ENCODE assay signal across 9 cellular contexts in genomic region chr19:15433519-15434069, GRCh38. TPM values are rescaled to one million over a fixed set of nuclear protein-coding genes. Genes with fewer than 3 reads are reported as not detected.
DNase-seq lines count a peak whose midpoint lies in the region; ATAC-seq and TF ChIP-seq lines count a peak whose summit lies in the region.
"Had no signal": no experiment of that assay in that cellular context is flagged by ENCODE, and none has a peak within 500 bp of the region (broad histone marks: within the 10 kb centered on the region; RNA-seq: fewer than 3 reads in every experiment).

No MANE protein-coding gene starts in this region.

- H3K9me2 ChIP-seq in SK-N-SH: no peaks in the 10 kb centered on the region

- TF ChIP-seq RAD21 in SK-N-SH (IDR thresholded peaks at IDR 0.05; ENCODE audit: low read length): no peak

- H3K79me2 ChIP-seq in SK-N-SH (ENCODE audit: insufficient read depth): peaks cover 36% of the 10 kb centered on the region

- H3K27me3 ChIP-seq in SK-N-SH (ENCODE audit: insufficient read depth) (no peaks in the 10 kb centered on the region), iPS-15b (ENCODE audit: control insufficient read depth, insufficient read depth, low read length) (no peaks in the 10 kb centered on the region)

- DNase-seq in SK-N-SH (no peak), DMS 273 treated with DMSO at 0.1 percent for 48 hours (lab: John Stamatoyannopoulos, UW) (no peak)
- no peak for DNase-seq in activated T-helper 1 cell treated with anti-CD3 and anti-CD28 coated beads, Interleukin-12 subunit alpha, Interleukin-12 subunit beta, Interleukin-2, Interleukin-4 antibody, amounts not matched to agents 30 ng/mL and 10 ng/mL and 1 ng/mL, durations not matched to agents 14 hours and 24 hours and 36 hours (ENCODE audit: low spot score)
- DNase-seq in stimulated activated naive CD8-positive, alpha-beta T cell treated with anti-CD3 and anti-CD28 coated beads, Interleukin-15, amount 100 ng/mL, for 72 hours: no peak
- DNase-seq in stimulated activated CD8-positive, alpha-beta memory T cell treated with anti-CD3 and anti-CD28 coated beads, Interleukin-4, amount 100 ng/mL, for 48 hours: no peak

- peak overlapping the region; percentile 100 for H2AFZ ChIP-seq in SK-N-SH (ENCODE audit: low read depth)

- peak overlapping the region; percentile 88 for H3K27ac Mint-ChIP-seq in activated T-helper 1 cell treated with anti-CD3 and anti-CD28 coated beads, Interleukin-12 subunit alpha, Interleukin-12 subunit beta, Interleukin-2, Interleukin-4 antibody, amounts not matched to agents 30 ng/mL and 10 ng/mL and 1 ng/mL, durations not matched to agents 14 hours and 24 hours and 36 hours
- peak overlapping the region; percentile 84 to 97 for H3K27ac Mint-ChIP-seq in stimulated activated naive CD8-positive, alpha-beta T cell treated with anti-CD3 and anti-CD28 coated beads, Interleukin-15, amount 100 ng/mL, for 72 hours

- H3K4me3 Mint-ChIP-seq in activated T-helper 1 cell treated with anti-CD3 and anti-CD28 coated beads, Interleukin-12 subunit alpha, Interleukin-12 subunit beta, Interleukin-2, Interleukin-4 antibody, amounts not matched to agents 30 ng/mL and 10 ng/mL and 1 ng/mL, durations not matched to agents 14 hours and 24 hours and 36 hours: peak overlapping the region; percentile 91
- H3K4me3 Mint-ChIP-seq in stimulated activated naive CD8-positive, alpha-beta T cell treated with anti-CD3 and anti-CD28 coated beads, Interleukin-15, amount 100 ng/mL, for 72 hours: peak overlapping the region; percentile 92 to 97

- no peak for TF ChIP-seq EP300 in SK-N-SH (IDR thresholded peaks at IDR 0.05; ENCODE audit: borderline replicate concordance in 1 of 2, low read depth in 1 of 2, low read length in 1 of 2)

- H3F3A ChIP-seq in SK-N-SH (replicated peaks; ENCODE audit: insufficient read depth): no peaks in the 10 kb centered on the region

- peaks cover 0 to 13% of the 10 kb centered on the region in 2 experiments for H3K36me3 ChIP-seq in SK-N-SH (replicated peaks in 1 of 2; ENCODE audit: control insufficient read depth in 1 of 2, insufficient read depth in 2 of 2, low read length in 1 of 2)
- peaks cover 3% of the 10 kb centered on the region for H3K36me3 ChIP-seq in iPS-15b (ENCODE audit: control insufficient read depth, insufficient read depth, low read length)

- H3K27me3 Mint-ChIP-seq in activated T-helper 1 cell treated with anti-CD3 and anti-CD28 coated beads, Interleukin-12 subunit alpha, Interleukin-12 subunit beta, Interleukin-2, Interleukin-4 antibody, amounts not matched to agents 30 ng/mL and 10 ng/mL and 1 ng/mL, durations not matched to agents 14 hours and 24 hours and 36 hours (ENCODE audit: insufficient read depth): no peaks in the 10 kb centered on the region
- no peaks in the 10 kb centered on the region for H3K27me3 Mint-ChIP-seq in stimulated activated naive CD8-positive, alpha-beta T cell treated with anti-CD3 and anti-CD28 coated beads, Interleukin-15, amount 100 ng/mL, for 72 hours

- 77% methylated on average over 8 of the region's 8 CpGs for WGBS in SK-N-SH (ENCODE audit: low lambda C conversion rate)

- H3K4me1 ChIP-seq in SK-N-SH (ENCODE audit: control insufficient read depth in 1 of 2, insufficient read depth in 2 of 2, low read depth in 1 of 2, low read length in 1 of 2) (peaks cover 5 to 24% of the 10 kb centered on the region in 2 experiments; a peak in 2 of 4 replicates), iPS-15b (ENCODE audit: control insufficient read depth, insufficient read depth, low read length) (peaks cover 5% of the 10 kb centered on the region)

- H3K9me3 ChIP-seq in SK-N-SH: no peaks in the 10 kb centered on the region
- H3K9me3 ChIP-seq in iPS-15b (ENCODE audit: control insufficient read depth, insufficient read depth, low read length): no peaks in the 10 kb centered on the region

- no peaks in the 10 kb centered on the region for H3K9me3 Mint-ChIP-seq in activated T-helper 1 cell treated with anti-CD3 and anti-CD28 coated beads, Interleukin-12 subunit alpha, Interleukin-12 subunit beta, Interleukin-2, Interleukin-4 antibody, amounts not matched to agents 30 ng/mL and 10 ng/mL and 1 ng/mL, durations not matched to agents 14 hours and 24 hours and 36 hours
- H3K9me3 Mint-ChIP-seq in stimulated activated naive CD8-positive, alpha-beta T cell treated with anti-CD3 and anti-CD28 coated beads, Interleukin-15, amount 100 ng/mL, for 72 hours: no peaks in the 10 kb centered on the region

- H4K20me1 ChIP-seq in SK-N-SH (ENCODE audit: insufficient read depth): peaks cover 17% of the 10 kb centered on the region; the same call in 1 of the 2 replicates

- H3K9ac ChIP-seq in SK-N-SH: peak overlapping the region; percentile 81; the same call in 1 of the 2 replicates
- no peak overlapping the region for H3K9ac ChIP-seq in iPS-15b (ENCODE audit: low read depth, low read length)

- CTCF ChIA-PET in SK-N-SH (lab: Yijun Ruan, JAX): interaction anchor here (1.4 to 2.6 kb wide), 3 partner anchors 13 to 19 kb away, joined by 3 to 11 read pairs (median 7); partner anchors contain the start of gene AKAP8L

- peaks cover 8% of the 10 kb centered on the region for H3K36me3 Mint-ChIP-seq in activated T-helper 1 cell treated with anti-CD3 and anti-CD28 coated beads, Interleukin-12 subunit alpha, Interleukin-12 subunit beta, Interleukin-2, Interleukin-4 antibody, amounts not matched to agents 30 ng/mL and 10 ng/mL and 1 ng/mL, durations not matched to agents 14 hours and 24 hours and 36 hours (ENCODE audit: low read depth)

- H3K4me3 ChIP-seq in SK-N-SH (ENCODE audit: low read depth in 2 of 2, low read length in 1 of 2): peak overlapping the region; percentile 63 to 87
- H3K4me3 ChIP-seq in iPS-15b (ENCODE audit: low read depth, low read length): peak overlapping the region; percentile 90

- no peak for TF ChIP-seq CTCF in SK-N-SH (IDR thresholded peaks at IDR 0.05)

- POLR2A ChIA-PET in SK-N-SH (lab: Yijun Ruan, JAX): interaction anchor here (0.7 to 1.6 kb wide), 4 partner anchors 12 to 1120 kb away, joined by 3 to 12 read pairs (median 6); partner anchors contain the start of gene AKAP8L

- H3K27ac ChIP-seq in SK-N-SH (ENCODE audit: low read depth in 2 of 2, low read length in 1 of 2): peak overlapping the region; percentile 80 to 88; a peak in 3 of 4 replicates

- peaks cover 31% of the 10 kb centered on the region for H3K4me1 Mint-ChIP-seq in activated T-helper 1 cell treated with anti-CD3 and anti-CD28 coated beads, Interleukin-12 subunit alpha, Interleukin-12 subunit beta, Interleukin-2, Interleukin-4 antibody, amounts not matched to agents 30 ng/mL and 10 ng/mL and 1 ng/mL, durations not matched to agents 14 hours and 24 hours and 36 hours (ENCODE audit: low read depth)
- peaks cover 37% of the 10 kb centered on the region for H3K4me1 Mint-ChIP-seq in stimulated activated naive CD8-positive, alpha-beta T cell treated with anti-CD3 and anti-CD28 coated beads, Interleukin-15, amount 100 ng/mL, for 72 hours

- H3K4me2 ChIP-seq in SK-N-SH: peak overlapping the region; percentile 94

- intact Hi-C loops in activated T-helper 1 cell treated with anti-CD3 and anti-CD28 coated beads, Interleukin-12 subunit alpha, Interleukin-12 subunit beta, Interleukin-2, Interleukin-4 antibody, amounts not matched to agents 30 ng/mL and 10 ng/mL and 1 ng/mL, durations not matched to agents 14 hours and 24 hours and 36 hours (cut with micrococcal nuclease): loop anchor here (1.0 kb wide), 2 partner anchors 16 to 34 kb away; partner anchors contain the start of gene WIZ

- no peak for ATAC-seq in SK-N-SH treated with all-trans-retinoic acid at 6 μM for 48 hours
- no peak for ATAC-seq in stimulated activated naive CD8-positive, alpha-beta T cell treated with anti-CD3 and anti-CD28 coated beads, Interleukin-15, amount 100 ng/mL, for 72 hours
- no peak for ATAC-seq in HG03565 (IDR thresholded peaks at IDR 0.05; ENCODE audit: unreplicated experiment)

TF ChIP-seq in SK-N-SH, 30 proteins besides CTCF, POLR2A, EP300 and RAD21:
- no peak for TF ChIP-seq GABPA (IDR thresholded peaks at IDR 0.05; ENCODE audit: low read depth)

RNA-seq across cellular contexts. Expression of gene AKAP8L, which starts 14.8 kb away (rescaled TPM):
- polyA plus RNA-seq in SK-N-SH (2012; rRNA removed): 44.7 and 46.1 TPM in 2 replicates
- polyA plus RNA-seq in SK-N-SH (2012; cell fraction: cytosol; rRNA removed): 17.5 and 18.8 TPM in 2 replicates
- 219 and 280 TPM in 2 replicates for polyA plus RNA-seq in SK-N-SH (2012; cell fraction: nucleus; rRNA removed)
- total RNA-seq in activated T-helper 1 cell treated with anti-CD3 and anti-CD28 coated beads, Interleukin-12 subunit alpha, Interleukin-12 subunit beta, Interleukin-2, Interleukin-4 antibody, amounts not matched to agents 30 ng/mL and 10 ng/mL and 1 ng/mL, durations not matched to agents 14 hours and 24 hours and 36 hours: 73.8 and 77.9 TPM in 2 replicates

RNA-seq across cellular contexts. Expression of gene WIZ, which starts 16.2 kb away (rescaled TPM):
- 9.9 and 15.5 TPM in 2 replicates for polyA plus RNA-seq in SK-N-SH (2012; rRNA removed)
- 7.7 and 13.6 TPM in 2 replicates for polyA plus RNA-seq in SK-N-SH (2012; cell fraction: cytosol; rRNA removed)
- 34.3 and 54.6 TPM in 2 replicates for polyA plus RNA-seq in SK-N-SH (2012; cell fraction: nucleus; rRNA removed)
- 37.6 and 38.7 TPM in 2 replicates for total RNA-seq in activated T-helper 1 cell treated with anti-CD3 and anti-CD28 coated beads, Interleukin-12 subunit alpha, Interleukin-12 subunit beta, Interleukin-2, Interleukin-4 antibody, amounts not matched to agents 30 ng/mL and 10 ng/mL and 1 ng/mL, durations not matched to agents 14 hours and 24 hours and 36 hours

RNA-seq across cellular contexts. Expression of gene RASAL3, which starts 30.8 kb away (rescaled TPM):
- 0.02 TPM in 2 replicates for polyA plus RNA-seq in SK-N-SH (2012; rRNA removed)
- polyA plus RNA-seq in SK-N-SH (2012; cell fraction: cytosol; rRNA removed): 0.01 and 0.04 TPM in 2 replicates
- polyA plus RNA-seq in SK-N-SH (2012; cell fraction: nucleus; rRNA removed): 0.05 and 0.28 TPM in 2 replicates
- total RNA-seq in activated T-helper 1 cell treated with anti-CD3 and anti-CD28 coated beads, Interleukin-12 subunit alpha, Interleukin-12 subunit beta, Interleukin-2, Interleukin-4 antibody, amounts not matched to agents 30 ng/mL and 10 ng/mL and 1 ng/mL, durations not matched to agents 14 hours and 24 hours and 36 hours: 130 and 132 TPM in 2 replicates

RNA-seq across cellular contexts. Expression of gene PGLYRP2, which starts 45.7 kb away (rescaled TPM):
- polyA plus RNA-seq in SK-N-SH (2012; rRNA removed): not detected in 2 replicates
- not detected in 2 replicates for polyA plus RNA-seq in SK-N-SH (2012; cell fraction: cytosol; rRNA removed)
- not detected in 2 replicates for polyA plus RNA-seq in SK-N-SH (2012; cell fraction: nucleus; rRNA removed)
- total RNA-seq in activated T-helper 1 cell treated with anti-CD3 and anti-CD28 coated beads, Interleukin-12 subunit alpha, Interleukin-12 subunit beta, Interleukin-2, Interleukin-4 antibody, amounts not matched to agents 30 ng/mL and 10 ng/mL and 1 ng/mL, durations not matched to agents 14 hours and 24 hours and 36 hours: 0.07 TPM in 1 of 2 replicates, not detected in the other
- total RNA-seq: mononuclear cell had no signal

RNA-seq across cellular contexts. Expression of gene AKAP8, which starts 54.0 kb away (rescaled TPM):
- 17.2 and 21.0 TPM in 2 replicates for polyA plus RNA-seq in SK-N-SH (2012; rRNA removed)
- 12.2 and 13.6 TPM in 2 replicates for polyA plus RNA-seq in SK-N-SH (2012; cell fraction: cytosol; rRNA removed)
- 56.1 and 57.2 TPM in 2 replicates for polyA plus RNA-seq in SK-N-SH (2012; cell fraction: nucleus; rRNA removed)
- 52.7 and 57.5 TPM in 2 replicates for total RNA-seq in activated T-helper 1 cell treated with anti-CD3 and anti-CD28 coated beads, Interleukin-12 subunit alpha, Interleukin-12 subunit beta, Interleukin-2, Interleukin-4 antibody, amounts not matched to agents 30 ng/mL and 10 ng/mL and 1 ng/mL, durations not matched to agents 14 hours and 24 hours and 36 hours
